1 cellular context compared by ENCODE assay signal in genomic region chr6:22249646-22250045, GRCh38.
TF ChIP-seq lines count a peak whose summit lies in the region.

No MANE protein-coding gene starts in this region.

TF ChIP-seq in WTC11, 78 proteins besides CTCF, POLR2A, EP300 and RAD21:
- TF ChIP-seq, protein P1, sequence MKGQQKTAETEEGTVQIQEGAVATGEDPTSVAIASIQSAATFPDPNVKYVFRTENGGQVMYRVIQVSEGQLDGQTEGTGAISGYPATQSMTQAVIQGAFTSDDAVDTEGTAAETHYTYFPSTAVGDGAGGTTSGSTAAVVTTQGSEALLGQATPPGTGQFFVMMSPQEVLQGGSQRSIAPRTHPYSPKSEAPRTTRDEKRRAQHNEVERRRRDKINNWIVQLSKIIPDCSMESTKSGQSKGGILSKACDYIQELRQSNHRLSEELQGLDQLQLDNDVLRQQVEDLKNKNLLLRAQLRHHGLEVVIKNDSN (CRISPR knock-in tag; IDR thresholded peaks at IDR 0.05): no peak
- TF ChIP-seq TP53 (CRISPR knock-in tag; IDR thresholded peaks at IDR 0.05) (no peak), ZBTB21 (CRISPR knock-in tag; IDR thresholded peaks at IDR 0.05; ENCODE audit: borderline replicate concordance) (no peak), FOXJ3 (CRISPR knock-in tag; IDR thresholded peaks at IDR 0.05; ENCODE audit: borderline replicate concordance) (no peak), ETV6 (CRISPR knock-in tag; IDR thresholded peaks at IDR 0.05) (no peak), RELA (CRISPR knock-in tag; IDR thresholded peaks at IDR 0.05; ENCODE audit: borderline replicate concordance) (no peak), CDX4 (CRISPR knock-in tag; IDR thresholded peaks at IDR 0.05; ENCODE audit: borderline replicate concordance) (no peak), EMX1 (CRISPR knock-in tag; IDR thresholded peaks at IDR 0.05) (no peak), JAZF1 (CRISPR knock-in tag; IDR thresholded peaks at IDR 0.05) (no peak)
- TF ChIP-seq, protein P2, sequence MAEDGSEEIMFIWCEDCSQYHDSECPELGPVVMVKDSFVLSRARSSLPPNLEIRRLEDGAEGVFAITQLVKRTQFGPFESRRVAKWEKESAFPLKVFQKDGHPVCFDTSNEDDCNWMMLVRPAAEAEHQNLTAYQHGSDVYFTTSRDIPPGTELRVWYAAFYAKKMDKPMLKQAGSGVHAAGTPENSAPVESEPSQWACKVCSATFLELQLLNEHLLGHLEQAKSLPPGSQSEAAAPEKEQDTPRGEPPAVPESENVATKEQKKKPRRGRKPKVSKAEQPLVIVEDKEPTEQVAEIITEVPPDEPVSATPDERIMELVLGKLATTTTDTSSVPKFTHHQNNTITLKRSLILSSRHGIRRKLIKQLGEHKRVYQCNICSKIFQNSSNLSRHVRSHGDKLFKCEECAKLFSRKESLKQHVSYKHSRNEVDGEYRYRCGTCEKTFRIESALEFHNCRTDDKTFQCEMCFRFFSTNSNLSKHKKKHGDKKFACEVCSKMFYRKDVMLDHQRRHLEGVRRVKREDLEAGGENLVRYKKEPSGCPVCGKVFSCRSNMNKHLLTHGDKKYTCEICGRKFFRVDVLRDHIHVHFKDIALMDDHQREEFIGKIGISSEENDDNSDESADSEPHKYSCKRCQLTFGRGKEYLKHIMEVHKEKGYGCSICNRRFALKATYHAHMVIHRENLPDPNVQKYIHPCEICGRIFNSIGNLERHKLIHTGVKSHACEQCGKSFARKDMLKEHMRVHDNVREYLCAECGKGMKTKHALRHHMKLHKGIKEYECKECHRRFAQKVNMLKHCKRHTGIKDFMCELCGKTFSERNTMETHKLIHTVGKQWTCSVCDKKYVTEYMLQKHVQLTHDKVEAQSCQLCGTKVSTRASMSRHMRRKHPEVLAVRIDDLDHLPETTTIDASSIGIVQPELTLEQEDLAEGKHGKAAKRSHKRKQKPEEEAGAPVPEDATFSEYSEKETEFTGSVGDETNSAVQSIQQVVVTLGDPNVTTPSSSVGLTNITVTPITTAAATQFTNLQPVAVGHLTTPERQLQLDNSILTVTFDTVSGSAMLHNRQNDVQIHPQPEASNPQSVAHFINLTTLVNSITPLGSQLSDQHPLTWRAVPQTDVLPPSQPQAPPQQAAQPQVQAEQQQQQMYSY (CRISPR knock-in tag; IDR thresholded peaks at IDR 0.05): no peak
- TF ChIP-seq, protein P3, sequence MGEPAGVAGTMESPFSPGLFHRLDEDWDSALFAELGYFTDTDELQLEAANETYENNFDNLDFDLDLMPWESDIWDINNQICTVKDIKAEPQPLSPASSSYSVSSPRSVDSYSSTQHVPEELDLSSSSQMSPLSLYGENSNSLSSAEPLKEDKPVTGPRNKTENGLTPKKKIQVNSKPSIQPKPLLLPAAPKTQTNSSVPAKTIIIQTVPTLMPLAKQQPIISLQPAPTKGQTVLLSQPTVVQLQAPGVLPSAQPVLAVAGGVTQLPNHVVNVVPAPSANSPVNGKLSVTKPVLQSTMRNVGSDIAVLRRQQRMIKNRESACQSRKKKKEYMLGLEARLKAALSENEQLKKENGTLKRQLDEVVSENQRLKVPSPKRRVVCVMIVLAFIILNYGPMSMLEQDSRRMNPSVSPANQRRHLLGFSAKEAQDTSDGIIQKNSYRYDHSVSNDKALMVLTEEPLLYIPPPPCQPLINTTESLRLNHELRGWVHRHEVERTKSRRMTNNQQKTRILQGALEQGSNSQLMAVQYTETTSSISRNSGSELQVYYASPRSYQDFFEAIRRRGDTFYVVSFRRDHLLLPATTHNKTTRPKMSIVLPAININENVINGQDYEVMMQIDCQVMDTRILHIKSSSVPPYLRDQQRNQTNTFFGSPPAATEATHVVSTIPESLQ (CRISPR knock-in tag; IDR thresholded peaks at IDR 0.05): no peak
TF ChIP-seq in WTC11: peak in this region for 0.
